In genomic region chr4:15956179-15956850, GRCh38 we compare ENCODE assay signal across 8 cellular contexts. TPM values are rescaled to one million over a fixed set of nuclear protein-coding genes. Genes with fewer than 3 reads are reported as not detected.
DNase-seq lines count a peak whose midpoint lies in the region; ATAC-seq and TF ChIP-seq lines count a peak whose summit lies in the region.

No MANE protein-coding gene starts in this region.

- TF ChIP-seq CTCF in AG04450 (IDR thresholded peaks at IDR 0.05; ENCODE audit: low read depth, low read length), result peak; percentile 98
- TF ChIP-seq CTCF in VCaP (conservative IDR thresholded peaks at IDR 0.05), result peak; percentile 94
- peak; percentile 41 to 89 (median 88) for TF ChIP-seq CTCF in breast epithelium (IDR thresholded peaks at IDR 0.05)

- no peaks in the 10 kb centered on the region for H3K4me1 ChIP-seq in breast epithelium

- DNase-seq in AG04450 (ENCODE audit: low read depth, low spot score), result no peak
- DNase-seq in NCI-H2107 treated with DMSO at 0.1 percent for 48 hours (lab: John Stamatoyannopoulos, UW; ENCODE audit: unreplicated experiment), result peak; percentile 48
- DNase-seq in breast epithelium (ENCODE audit: low spot score in 2 of 2), result peak; percentile 53 to 71
- DNase-seq in islet precursor cell, result peak; percentile 84
- peak; percentile 86 to 89 for DNase-seq in stimulated activated CD4-positive, alpha-beta T cell treated with anti-CD3 and anti-CD28 coated beads, Interleukin-2, amount 100 ng/mL, for 24 hours

- H3K9me3 ChIP-seq in AG04450 (ENCODE audit: control insufficient read depth, insufficient read depth, low read length) (no peaks in the 10 kb centered on the region; the same call in 1 of the 2 replicates), breast epithelium (no peaks in the 10 kb centered on the region)

- no peaks in the 10 kb centered on the region for H3K36me3 ChIP-seq in breast epithelium

- H3K27ac ChIP-seq in AG04450 (ENCODE audit: low read depth, low read length) (no peak overlapping the region), VCaP (no peak overlapping the region), breast epithelium (no peak overlapping the region)

- CTCF ChIA-PET in AG04450 (lab: Charles Lee), result interaction anchor here (0.6 to 2.5 kb wide), 40 partner anchors 8 to 695 kb away, joined by 3 to 170 read pairs (median 4); partner anchors contain the start of gene FGFBP1

- POLR2A ChIA-PET in AG04450 (lab: Yijun Ruan, JAX), result no interaction called here

- TF ChIP-seq POLR2A in breast epithelium (IDR thresholded peaks at IDR 0.05), result no peak

- intact Hi-C loops in breast epithelium (cut with DNase I; ENCODE audit: low total_unique reads), result no loop called here

- ATAC-seq in GM18867 (IDR thresholded peaks at IDR 0.05; ENCODE audit: unreplicated experiment), result peak; percentile 93
- peak; percentile 83 for ATAC-seq in HG03064 (IDR thresholded peaks at IDR 0.05; ENCODE audit: low read depth, unreplicated experiment)

- H3K4me3 ChIP-seq in AG04450 (ENCODE audit: low read depth, low read length) (no peak overlapping the region), breast epithelium (no peak overlapping the region)

- H3K27me3 ChIP-seq in AG04450 (ENCODE audit: control insufficient read depth, insufficient read depth, low read length), result peaks cover 9% of the 10 kb centered on the region
- no peaks in the 10 kb centered on the region for H3K27me3 ChIP-seq in breast epithelium

RNA-seq across cellular contexts. Expression of gene FGFBP2, which starts 6.7 kb away (rescaled TPM):
- polyA plus RNA-seq in AG04450 (2011; rRNA removed), result not detected in 2 replicates
- not detected in 2 replicates for polyA minus RNA-seq in AG04450 (2011; rRNA and poly(A)+ RNA removed)
- total RNA-seq in breast epithelium, result 1 to 10 TPM; 3.4 to 6.4 (median 6.2) TPM

RNA-seq across cellular contexts. Expression of gene FGFBP1, which starts 17.8 kb away (rescaled TPM):
- polyA plus RNA-seq in AG04450 (2011; rRNA removed), result not detected in 2 replicates
- polyA minus RNA-seq in AG04450 (2011; rRNA and poly(A)+ RNA removed), result not detected in 2 replicates
- total RNA-seq in breast epithelium, result under 1 TPM in 1 of 3 donors, not detected in 2; 0.73 TPM
